10 cellular contexts compared by ENCODE assay signal in genomic region chr12:30753761-30754382, GRCh38. TPM values are rescaled to one million over a fixed set of nuclear protein-coding genes. Genes with fewer than 3 reads are reported as not detected.
DNase-seq lines count a peak whose midpoint lies in the region; ATAC-seq, FAIRE-seq and TF ChIP-seq lines count a peak whose summit lies in the region.
"Had no signal": no experiment of that assay in that cellular context is flagged by ENCODE, and none has a peak within 500 bp of the region (broad histone marks: within the 10 kb centered on the region; RNA-seq: fewer than 3 reads in every experiment).

No MANE protein-coding gene starts in this region.

- peaks cover 46% of the 10 kb centered on the region for H3K79me2 ChIP-seq in HepG2 (ENCODE audit: insufficient read depth, low read length)

- H3K9ac ChIP-seq in HepG2 (ENCODE audit: insufficient read depth, low read depth, low read length), result peak overlapping the region; percentile 71

- ATAC-seq in HepG2, result no peak; the same call in 2 of the 3 replicates
- ATAC-seq in HG02763 (IDR thresholded peaks at IDR 0.05; ENCODE audit: unreplicated experiment), result no peak

- H3K36me3 ChIP-seq in HepG2 (replicated peaks in 1 of 2; ENCODE audit: control insufficient read depth in 1 of 2, insufficient read depth in 2 of 2, low read length in 2 of 2) (no peaks in the 10 kb centered on the region; a peak in 1 of 5 replicates), thyroid gland (no peaks in the 10 kb centered on the region)

- under 1% methylated on average over 17 of the region's 18 CpGs for WGBS in HepG2 (ENCODE audit: low lambda C conversion rate)
- WGBS in thyroid gland, 2 donors, result 13 to 14% methylated on average over 18 of the region's 18 CpGs

- H3K9me3 ChIP-seq in HepG2 (ENCODE audit: low read length) (no peaks in the 10 kb centered on the region), thyroid gland (no peaks in the 10 kb centered on the region)

- no peak for TF ChIP-seq CTCF in astrocyte of the spinal cord (IDR thresholded peaks at IDR 0.05; ENCODE audit: low read depth, low read length)
- TF ChIP-seq CTCF in HepG2 (CRISPR knock-in tag; IDR thresholded peaks at IDR 0.05), result 0 out of 2 replicates have a peak, but pooled peaks have one; percentile 11
- no peak for TF ChIP-seq CTCF in thyroid gland (IDR thresholded peaks at IDR 0.05)

- CTCF ChIA-PET in HepG2 (lab: Yijun Ruan, JAX; ENCODE audit: low intra/inter-chr PET ratio, low total read pairs), result no interaction called here

- peak overlapping the region; percentile 77 for H2AFZ ChIP-seq in HepG2 (ENCODE audit: low read length)

- H3K4me1 ChIP-seq in HepG2 (ENCODE audit: insufficient read depth, low read length) (peaks cover 60% of the 10 kb centered on the region), thyroid gland (peaks cover 8 to 9% of the 10 kb centered on the region in 2 donors)

- intact Hi-C loops in HepG2 (cut with micrococcal nuclease; ENCODE audit: unreplicated experiment) (loop anchor here (2.0 kb wide), 3 partner anchors 21 to 53 kb away; no protein-coding TSS in a partner anchor), thyroid gland (cut with DNase I) (loop anchor here (10.0 kb wide), 1 partner anchor 59 kb away; the partner anchor contains the start of gene IPO8)

- H4K20me1 ChIP-seq in HepG2 (ENCODE audit: insufficient read depth, low read length), result no peaks in the 10 kb centered on the region

- FAIRE-seq in HepG2 (lab: Jason Lieb, UNC), result no peak
- FAIRE-seq: endometrium, G401.6 had no signal

- in situ Hi-C loops in astrocyte of the spinal cord (cut with HindIII; ENCODE audit: low sequenced_read_pairs) (no loop called here), HepG2 (cut with HindIII; ENCODE audit: extremely low pct_ligation_motif_present, low pct_unique_long_range_greater_than_20kb) (loop anchor here (5.0 kb wide), 1 partner anchor 53 kb away; no protein-coding TSS in a partner anchor)

- TF ChIP-seq EP300 in HepG2 (IDR thresholded peaks at IDR 0.05; ENCODE audit: low read depth in 2 of 2, low read length in 2 of 2) (no peak), HepG2 (CRISPR knock-in tag; IDR thresholded peaks at IDR 0.05; ENCODE audit: borderline replicate concordance) (no peak)

- TF ChIP-seq RAD21 in HepG2 (CRISPR knock-in tag; IDR thresholded peaks at IDR 0.05), result no peak

- H3K27me3 ChIP-seq in HepG2 (ENCODE audit: control insufficient read depth in 1 of 2, insufficient read depth in 2 of 2, low read length in 2 of 2) (no peaks in the 10 kb centered on the region; a peak in 1 of 5 replicates), thyroid gland (no peaks in the 10 kb centered on the region)

- no peak for TF ChIP-seq POLR2A in HepG2 (IDR thresholded peaks at IDR 0.05; ENCODE audit: insufficient read depth in 1 of 2, low read depth in 2 of 2, low read length in 2 of 2)
- no peak for TF ChIP-seq POLR2A in thyroid gland (IDR thresholded peaks at IDR 0.05)

- TSS peak; percentile 67 for BruUV-seq in HepG2 (replicated peaks; lab: Mats Ljungman, UMichigan)

- peak overlapping the region; percentile 96 for H3K4me2 ChIP-seq in HepG2 (ENCODE audit: low read depth, low read length)

- POLR2A ChIA-PET in HepG2 (lab: Yijun Ruan, JAX), result interaction anchor here (1.2 to 3.3 kb wide), 3 partner anchors 10 to 58 kb away, joined by 5 to 19 read pairs (median 5); partner anchors contain the start of gene IPO8

- DNase-seq in NCI-H2107 treated with DMSO at 0.1 percent for 48 hours (lab: John Stamatoyannopoulos, UW; ENCODE audit: unreplicated experiment) (peak; percentile 35), NCI-H2107 (lab: John Stamatoyannopoulos, UW) (no peak), NCI-H1105 (lab: John Stamatoyannopoulos, UW) (peak; percentile 43), astrocyte of the spinal cord (ENCODE audit: low read depth, low spot score) (peak; percentile 55), HepG2 (ENCODE audit: low spot score) (no peak), thyroid gland (no peak), OCI-M2 (lab: John Stamatoyannopoulos, UW; ENCODE audit: unreplicated experiment) (no peak)

- H3K27ac ChIP-seq in HepG2 (ENCODE audit: extremely low read length, insufficient read depth, low read length) (peak overlapping the region; percentile 71), thyroid gland (peak overlapping the region; percentile 10 to 76 (median 73))

- H3K4me3 ChIP-seq in astrocyte of the spinal cord (ENCODE audit: low read depth, low read length), result peak overlapping the region; percentile 77
- peak overlapping the region; percentile 78 to 95 (median 85) for H3K4me3 ChIP-seq in HepG2 (replicated peaks in 1 of 3; ENCODE audit: insufficient read depth in 1 of 3, low read depth in 2 of 3, low read length in 3 of 3)
- peak overlapping the region; percentile 54 to 74 (median 63) for H3K4me3 ChIP-seq in thyroid gland (replicated peaks in 1 of 3)

TF ChIP-seq in HepG2, 621 proteins besides CTCF, POLR2A, EP300 and RAD21 (continues in another document):
- TF ChIP-seq ZGPAT (CRISPR knock-in tag; IDR thresholded peaks at IDR 0.05), result no peak

RNA-seq across cellular contexts. Expression of gene CAPRIN2, which starts 0.9 kb away (rescaled TPM):
- total RNA-seq in HepG2 (2016; rRNA removed; fragmentation: Illumina TruSeq; extraction: Trizol) (12.0 and 21.7 TPM in 2 replicates), thyroid gland (10 to 100 TPM; 32.3 to 96.3 (median 43.8) TPM)
- total RNA-seq in HepG2 (2016; cell fraction: cytosol; rRNA removed; fragmentation: Illumina TruSeq; extraction: Trizol; ENCODE audit: low read depth), result 23.4 and 24.3 TPM in 2 replicates
- total RNA-seq in HepG2 (2016; cell fraction: insoluble cytoplasmic fraction; rRNA removed; fragmentation: Illumina TruSeq; extraction: Trizol), result 14.1 and 22.8 TPM in 2 replicates
- 20.0 and 22.6 TPM in 2 replicates for total RNA-seq in HepG2 (2016; cell fraction: membrane; rRNA removed; fragmentation: Illumina TruSeq; extraction: Trizol)
- total RNA-seq in HepG2 (2016; cell fraction: nucleus; rRNA removed; fragmentation: Illumina TruSeq; extraction: Trizol), result 43.3 and 48.9 TPM in 2 replicates
- 25.7 and 30.6 TPM in 2 replicates for polyA plus RNA-seq in HepG2 (2011; rRNA removed)
- 4.9 and 5.5 TPM in 2 replicates for polyA plus RNA-seq in HepG2 (2011; cell fraction: cytosol; rRNA removed)
- 102 and 115 TPM in 2 replicates for polyA plus RNA-seq in HepG2 (2011; cell fraction: nucleus; rRNA removed)
- 15.7 and 23.2 TPM in 2 replicates for polyA plus RNA-seq in HepG2 (2012)
- polyA plus RNA-seq in HepG2 (2016; cell fraction: cytosol; fragmentation: Illumina TruSeq; extraction: Trizol; ENCODE audit: low read depth), result 1.3 and 1.7 TPM in 2 replicates
- 9.7 and 12.3 TPM in 2 replicates for polyA plus RNA-seq in HepG2 (2016; cell fraction: insoluble cytoplasmic fraction; fragmentation: Illumina TruSeq; extraction: Trizol; ENCODE audit: low read depth)
- polyA plus RNA-seq in HepG2 (2016; cell fraction: membrane; fragmentation: Illumina TruSeq; extraction: Trizol; ENCODE audit: low read depth), result 4.0 and 4.7 TPM in 2 replicates
- 105 and 125 TPM in 2 replicates for polyA plus RNA-seq in HepG2 (2016; cell fraction: nucleus; fragmentation: Illumina TruSeq; extraction: Trizol; ENCODE audit: insufficient read depth, low read depth)
- polyA minus RNA-seq in HepG2 (2011; rRNA and poly(A)+ RNA removed; ENCODE audit: low replicate concordance), result 7.2 and 8.3 TPM in 2 replicates
- polyA minus RNA-seq in HepG2 (2011; cell fraction: cytosol; rRNA and poly(A)+ RNA removed), result 7.0 and 7.4 TPM in 2 replicates
- 66.3 and 86.5 TPM in 2 replicates for polyA minus RNA-seq in HepG2 (2011; cell fraction: nucleus; rRNA and poly(A)+ RNA removed)

RNA-seq across cellular contexts. Expression of gene IPO8, which starts 58.2 kb away (rescaled TPM):
- 21.8 and 40.0 TPM in 2 replicates for total RNA-seq in HepG2 (2016; rRNA removed; fragmentation: Illumina TruSeq; extraction: Trizol)
- 4.7 and 7.4 TPM in 2 replicates for total RNA-seq in HepG2 (2016; cell fraction: cytosol; rRNA removed; fragmentation: Illumina TruSeq; extraction: Trizol; ENCODE audit: low read depth)
- 20.2 and 39.7 TPM in 2 replicates for total RNA-seq in HepG2 (2016; cell fraction: insoluble cytoplasmic fraction; rRNA removed; fragmentation: Illumina TruSeq; extraction: Trizol)
- total RNA-seq in HepG2 (2016; cell fraction: membrane; rRNA removed; fragmentation: Illumina TruSeq; extraction: Trizol), result 10.2 and 11.3 TPM in 2 replicates
- 30.0 and 34.6 TPM in 2 replicates for total RNA-seq in HepG2 (2016; cell fraction: nucleus; rRNA removed; fragmentation: Illumina TruSeq; extraction: Trizol)
- polyA plus RNA-seq in HepG2 (2011; rRNA removed), result 6.3 and 8.7 TPM in 2 replicates
- polyA plus RNA-seq in HepG2 (2011; cell fraction: cytosol; rRNA removed), result 3.4 and 4.5 TPM in 2 replicates
- polyA plus RNA-seq in HepG2 (2011; cell fraction: nucleus; rRNA removed), result 9.9 and 11.7 TPM in 2 replicates
- polyA plus RNA-seq in HepG2 (2012), result 14.6 and 19.0 TPM in 2 replicates
- 0.99 and 1.0 TPM in 2 replicates for polyA plus RNA-seq in HepG2 (2016; cell fraction: cytosol; fragmentation: Illumina TruSeq; extraction: Trizol; ENCODE audit: low read depth)
- 31.0 and 32.7 TPM in 2 replicates for polyA plus RNA-seq in HepG2 (2016; cell fraction: insoluble cytoplasmic fraction; fragmentation: Illumina TruSeq; extraction: Trizol; ENCODE audit: low read depth)
- polyA plus RNA-seq in HepG2 (2016; cell fraction: membrane; fragmentation: Illumina TruSeq; extraction: Trizol; ENCODE audit: low read depth), result 3.6 and 4.3 TPM in 2 replicates
- 27.7 and 32.1 TPM in 2 replicates for polyA plus RNA-seq in HepG2 (2016; cell fraction: nucleus; fragmentation: Illumina TruSeq; extraction: Trizol; ENCODE audit: insufficient read depth, low read depth)
- 10.1 and 36.3 TPM in 2 replicates for polyA minus RNA-seq in HepG2 (2011; rRNA and poly(A)+ RNA removed; ENCODE audit: low replicate concordance)
- polyA minus RNA-seq in HepG2 (2011; cell fraction: cytosol; rRNA and poly(A)+ RNA removed), result 10.8 and 16.3 TPM in 2 replicates
- polyA minus RNA-seq in HepG2 (2011; cell fraction: nucleus; rRNA and poly(A)+ RNA removed), result 37.1 and 48.5 TPM in 2 replicates
- 10 to 100 TPM; 45.1 to 58.2 (median 51.3) TPM for total RNA-seq in thyroid gland

Comparison
In these comparisons a context has a peak if more than half of its experiments do, and no peak if none do; other contexts are left out.
1. DNase-seq: peak in NCI-H2107 treated with DMSO at 0.1 percent for 48 hours (single experiment), NCI-H1105 (single experiment) and astrocyte of the spinal cord (single experiment); none in NCI-H2107 (single experiment), HepG2 (single experiment), thyroid gland (0 of 2) and OCI-M2 (single experiment).
2. Peak in every context shown above with its lines, with median percentiles within 50 percentile points of each other: H3K4me3 ChIP-seq.